ENCODE assay signal across 9 cellular contexts in genomic region chr1:63892632-63893395, GRCh38.
A peak's percentile ranks its signal among the peaks of the same experiment; 100 is the strongest.
DNase-seq lines count a peak whose midpoint lies in the region; ATAC-seq lines count a peak whose summit lies in the region.
"Had no signal": no experiment of that assay in that cellular context is flagged by ENCODE, and none has a peak within 500 bp of the region (broad histone marks: within the 10 kb centered on the region; RNA-seq: fewer than 3 reads in every experiment).

No MANE protein-coding gene starts in this region.

- ATAC-seq in GM19397 (IDR thresholded peaks at IDR 0.05; ENCODE audit: unreplicated experiment) (peak; percentile 100), HG03354 (IDR thresholded peaks at IDR 0.05; ENCODE audit: poor library complexity, severe bottlenecking, unreplicated experiment) (peak; percentile 99)
- ATAC-seq in stimulated activated naive CD8-positive, alpha-beta T cell treated with anti-CD3 and anti-CD28 coated beads, Interleukin-15, Interleukin-2, amounts not matched to agents 100 U/mL and 50 U/mL, for 24 hours, result peak; percentile 37
- ATAC-seq: K562 had no signal

- no peak overlapping the region for H3K4me3 ChIP-seq in SJSA1
- H3K4me3 ChIP-seq: K562 had no signal

- H3K27me3 ChIP-seq in SJSA1 (replicated peaks), result no peaks in the 10 kb centered on the region

- DNase-seq in DMS53 treated with DMSO at 0.1 percent for 48 hours (lab: John Stamatoyannopoulos, UW; ENCODE audit: unreplicated experiment) (peak; percentile 94), SJSA1 (ENCODE audit: low read depth in 1 of 2, low spot score in 2 of 2) (peak; percentile 73 to 75), head of caudate nucleus (peak in 36 of 42 donors; percentile 2 to 74 (median 38)), dermis blood vessel endothelial cell (no peak), NOMO-1 treated with DMSO at 0.1 percent for 48 hours (lab: John Stamatoyannopoulos, UW; ENCODE audit: unreplicated experiment) (no peak)
- DNase-seq in stimulated activated naive CD8-positive, alpha-beta T cell treated with anti-CD3 and anti-CD28 coated beads, Interleukin-15, Interleukin-2, amounts not matched to agents 100 U/mL and 50 U/mL, for 24 hours, result peak; percentile 16

- intact Hi-C loops in head of caudate nucleus (cut with DNase I), result no loop called here

- H3K27ac ChIP-seq in SJSA1, result peak overlapping the region; percentile 12; the same call in 1 of the 2 replicates

- no peaks in the 10 kb centered on the region for H3K36me3 ChIP-seq in SJSA1

- peaks cover 21% of the 10 kb centered on the region for H3K4me1 ChIP-seq in SJSA1 (replicated peaks)

- H3K9me3 ChIP-seq in SJSA1 (replicated peaks), result no peaks in the 10 kb centered on the region

Comparison
In these comparisons a context has a peak if more than half of its experiments do, and no peak if none do; other contexts are left out.
1. DNase-seq: peak in DMS53 treated with DMSO at 0.1 percent for 48 hours (single experiment), SJSA1 (2 of 2), head of caudate nucleus (36 of 42) and stimulated activated naive CD8-positive, alpha-beta T cell treated with anti-CD3 and anti-CD28 coated beads, Interleukin-15, Interleukin-2, amounts not matched to agents 100 U/mL and 50 U/mL, for 24 hours (single experiment); none in dermis blood vessel endothelial cell (single experiment) and NOMO-1 treated with DMSO at 0.1 percent for 48 hours (single experiment).
2. ATAC-seq: peak in every context shown above with its lines; median percentile 100 in GM19397; 99 in HG03354; 37 in stimulated activated naive CD8-positive, alpha-beta T cell treated with anti-CD3 and anti-CD28 coated beads, Interleukin-15, Interleukin-2, amounts not matched to agents 100 U/mL and 50 U/mL, for 24 hours.